In the genomic region with DNA sequence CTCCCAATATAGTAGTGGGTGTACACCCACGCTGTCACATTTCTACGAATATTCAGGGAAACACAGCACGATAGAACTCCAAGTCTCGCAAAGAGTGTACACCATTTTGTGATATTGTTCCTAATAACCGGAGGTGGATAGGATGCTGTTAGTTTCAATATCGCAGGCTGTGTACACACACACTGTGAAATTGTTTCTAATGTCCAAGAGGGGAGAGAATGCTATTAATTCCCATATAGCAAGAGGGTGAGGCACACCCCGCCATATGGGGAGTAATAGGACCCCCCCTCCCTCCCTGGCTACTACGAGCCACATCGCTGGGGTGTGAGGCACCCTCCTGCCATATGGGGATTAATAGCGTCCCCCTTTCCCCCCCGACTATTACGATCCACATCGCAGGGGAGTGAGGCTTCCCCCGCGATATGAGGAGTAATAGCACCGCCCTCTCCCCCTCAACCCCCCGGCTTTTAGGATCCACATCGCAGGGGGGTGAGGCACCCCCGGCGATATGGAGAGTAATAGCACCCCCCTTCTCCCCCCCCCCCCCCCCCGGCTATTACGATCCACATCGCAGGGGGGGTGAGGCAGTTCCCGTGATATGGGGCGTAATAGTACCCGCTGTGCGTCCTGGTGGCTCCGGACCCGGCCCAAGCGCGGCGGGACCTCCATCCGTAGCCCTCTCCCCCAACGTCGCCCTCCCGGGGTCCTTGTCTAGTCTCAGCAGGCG, we compare ENCODE assay signal across 9 cellular contexts. TPM values are rescaled to one million over a fixed set of nuclear protein-coding genes. Genes with fewer than 3 reads are reported as not detected.
DNase-seq lines count a peak whose midpoint lies in the region; ATAC-seq, FAIRE-seq and TF ChIP-seq lines count a peak whose summit lies in the region.
"Had no signal": no experiment of that assay in that cellular context is flagged by ENCODE, and none has a peak within 500 bp of the region (broad histone marks: within the 10 kb centered on the region; RNA-seq: fewer than 3 reads in every experiment).

No MANE protein-coding gene starts in this region.

- CTCF ChIA-PET in A549 (lab: Yijun Ruan, JAX): interaction anchor here (1.2 to 1.9 kb wide), 4 partner anchors 10 to 135 kb away, joined by 4 to 10 read pairs (median 6); no protein-coding TSS in a partner anchor

- H3K36me3 Mint-ChIP-seq in natural killer cell treated with Interleukin-12 subunit alpha and Interleukin-12 subunit beta and Interleukin-15 and Interleukin-18, amount 100 ng/mL, for 72 hours: no peaks in the 10 kb centered on the region
- H3K36me3 Mint-ChIP-seq: activated CD8-positive, alpha-beta memory T cell treated with anti-CD3 and anti-CD28 coated beads, Interleukin-2, amount 10 ng/mL, durations not matched to agents 7 days and 5 days had no signal

- H3K27ac ChIP-seq in A549: peak overlapping the region in 1 of 2 experiments; percentile 68; a peak in 3 of 6 replicates
- H3K27ac ChIP-seq in esophagus muscularis mucosa (replicated peaks in 1 of 4): peak overlapping the region; percentile 80 to 83 (median 82)

- FAIRE-seq in A549 (lab: Jason Lieb, UNC): no peak

- intact Hi-C loops in esophagus muscularis mucosa (cut with DNase I): loop anchor here (5.0 kb wide), 1 partner anchor 133 kb away; no protein-coding TSS in a partner anchor
- intact Hi-C loops in left colon (cut with DNase I, micrococcal nuclease): no loop called here

- peaks cover 49 to 59% of the 10 kb centered on the region in 2 donors for H3K27me3 Mint-ChIP-seq in natural killer cell treated with Interleukin-12 subunit alpha and Interleukin-12 subunit beta and Interleukin-15 and Interleukin-18, amount 100 ng/mL, for 72 hours

- TF ChIP-seq RAD21 in A549 (conservative IDR thresholded peaks at IDR 0.05 in 1 of 2, IDR thresholded peaks at IDR 0.05 in 1 of 2): no peak

- peak overlapping the region; percentile 86 for H3K4me2 ChIP-seq in A549

- DNase-seq in A549 (ENCODE audit: low read depth in 1 of 2, low spot score in 1 of 2): no peak
- DNase-seq in NCI-H524 treated with DMSO at 0.1 percent for 48 hours (lab: John Stamatoyannopoulos, UW): peak; percentile 43
- DNase-seq in esophagus muscularis mucosa (ENCODE audit: extremely low spot score): no peak
- no peak for DNase-seq in natural killer cell treated with Interleukin-12 subunit alpha and Interleukin-12 subunit beta and Interleukin-15 and Interleukin-18, amount 100 ng/mL, for 72 hours (ENCODE audit: low spot score)
- DNase-seq in putamen (ENCODE audit: low spot score): no peak
- DNase-seq in left colon: no peak
- no peak for DNase-seq in stimulated activated naive CD4-positive, alpha-beta T cell treated with Interleukin-2 at 50 U/mL for 16 hours (lab: John Stamatoyannopoulos, UW)
- DNase-seq: activated CD8-positive, alpha-beta memory T cell treated with anti-CD3 and anti-CD28 coated beads, Interleukin-2, amount 10 ng/mL, durations not matched to agents 7 days and 5 days had no signal

- peak overlapping the region; percentile 50 for H3K4me3 ChIP-seq in A549
- H3K4me3 ChIP-seq in esophagus muscularis mucosa: peak overlapping the region; percentile 68 to 85 (median 71)

- 10% methylated on average over 8 of the region's 37 CpGs for WGBS in A549 (ENCODE audit: missing lambda C conversion rate)
- 7% methylated on average over 25 of the region's 37 CpGs for WGBS in esophagus muscularis mucosa

- no peaks in the 10 kb centered on the region for H3K9me3 ChIP-seq in A549
- no peaks in the 10 kb centered on the region for H3K9me3 ChIP-seq in esophagus muscularis mucosa

- no peaks in the 10 kb centered on the region for H3K27me3 ChIP-seq in esophagus muscularis mucosa

- TF ChIP-seq CTCF in A549 (IDR thresholded peaks at IDR 0.05): no peak
- no peak for TF ChIP-seq CTCF in esophagus muscularis mucosa (IDR thresholded peaks at IDR 0.05)

- no peaks in the 10 kb centered on the region for H3K9me3 Mint-ChIP-seq in natural killer cell treated with Interleukin-12 subunit alpha and Interleukin-12 subunit beta and Interleukin-15 and Interleukin-18, amount 100 ng/mL, for 72 hours

- POLR2A ChIA-PET in A549 (lab: Yijun Ruan, JAX): interaction anchor here (1.1 to 1.2 kb wide), 2 partner anchors 76 to 136 kb away, joined by 4 read pairs; no protein-coding TSS in a partner anchor

- no peak for TF ChIP-seq POLR2A in A549 (IDR thresholded peaks at IDR 0.05; ENCODE audit: low read length)
- TF ChIP-seq POLR2A in esophagus muscularis mucosa (IDR thresholded peaks at IDR 0.05; ENCODE audit: low read depth): no peak

- H3K4me1 Mint-ChIP-seq in natural killer cell treated with Interleukin-12 subunit alpha and Interleukin-12 subunit beta and Interleukin-15 and Interleukin-18, amount 100 ng/mL, for 72 hours (ENCODE audit: low read depth in 2 of 2): peaks cover 5 to 6% of the 10 kb centered on the region in 2 donors

- H3K4me1 ChIP-seq in A549 (no peaks in the 10 kb centered on the region; the same call in 2 of the 3 replicates), esophagus muscularis mucosa (peaks cover 10 to 19% (median 11%) of the 10 kb centered on the region in 4 donors)

- H3K4me3 Mint-ChIP-seq in natural killer cell treated with Interleukin-12 subunit alpha and Interleukin-12 subunit beta and Interleukin-15 and Interleukin-18, amount 100 ng/mL, for 72 hours: peak overlapping the region; percentile 29
- H3K4me3 Mint-ChIP-seq: activated CD8-positive, alpha-beta memory T cell treated with anti-CD3 and anti-CD28 coated beads, Interleukin-2, amount 10 ng/mL, durations not matched to agents 7 days and 5 days had no signal

- H3K36me3 ChIP-seq in esophagus muscularis mucosa: no peaks in the 10 kb centered on the region

- TF ChIP-seq EP300 in A549 (IDR thresholded peaks at IDR 0.05) (no peak), esophagus muscularis mucosa (IDR thresholded peaks at IDR 0.05) (no peak)

- no peak overlapping the region for H3K27ac Mint-ChIP-seq in natural killer cell treated with Interleukin-12 subunit alpha and Interleukin-12 subunit beta and Interleukin-15 and Interleukin-18, amount 100 ng/mL, for 72 hours
- H3K27ac Mint-ChIP-seq: activated CD8-positive, alpha-beta memory T cell treated with anti-CD3 and anti-CD28 coated beads, Interleukin-2, amount 10 ng/mL, durations not matched to agents 7 days and 5 days had no signal

- peak; percentile 46 to 54 for ATAC-seq in A549
- ATAC-seq in natural killer cell treated with Interleukin-12 subunit alpha and Interleukin-12 subunit beta and Interleukin-15 and Interleukin-18, amount 100 ng/mL, for 72 hours: peak in 1 of 2 donors; percentile 6
- ATAC-seq in GM19467 (IDR thresholded peaks at IDR 0.05; ENCODE audit: unreplicated experiment): no peak
- no peak for ATAC-seq in left colon
- ATAC-seq: activated CD8-positive, alpha-beta memory T cell treated with anti-CD3 and anti-CD28 coated beads, Interleukin-2, amount 10 ng/mL, durations not matched to agents 7 days and 5 days had no signal

TF ChIP-seq in A549, 52 proteins besides CTCF, POLR2A, EP300 and RAD21:
- TF ChIP-seq, protein P1, sequence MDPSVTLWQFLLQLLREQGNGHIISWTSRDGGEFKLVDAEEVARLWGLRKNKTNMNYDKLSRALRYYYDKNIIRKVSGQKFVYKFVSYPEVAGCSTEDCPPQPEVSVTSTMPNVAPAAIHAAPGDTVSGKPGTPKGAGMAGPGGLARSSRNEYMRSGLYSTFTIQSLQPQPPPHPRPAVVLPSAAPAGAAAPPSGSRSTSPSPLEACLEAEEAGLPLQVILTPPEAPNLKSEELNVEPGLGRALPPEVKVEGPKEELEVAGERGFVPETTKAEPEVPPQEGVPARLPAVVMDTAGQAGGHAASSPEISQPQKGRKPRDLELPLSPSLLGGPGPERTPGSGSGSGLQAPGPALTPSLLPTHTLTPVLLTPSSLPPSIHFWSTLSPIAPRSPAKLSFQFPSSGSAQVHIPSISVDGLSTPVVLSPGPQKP (IDR thresholded peaks at IDR 0.05; ENCODE audit: low read depth, low read length): no peak
- TF ChIP-seq HOXA7 (CRISPR knock-in tag; IDR thresholded peaks at IDR 0.05) (no peak), ZSCAN20 (CRISPR knock-in tag; IDR thresholded peaks at IDR 0.05) (no peak), CBX8 (IDR thresholded peaks at IDR 0.05) (no peak), ZFP36 (IDR thresholded peaks at IDR 0.05; ENCODE audit: borderline replicate concordance, partially characterized antibody) (no peak), TFCP2L1 (CRISPR knock-in tag; IDR thresholded peaks at IDR 0.05) (no peak), ZC3H11A (IDR thresholded peaks at IDR 0.05) (no peak)
- TF ChIP-seq, protein P2, sequence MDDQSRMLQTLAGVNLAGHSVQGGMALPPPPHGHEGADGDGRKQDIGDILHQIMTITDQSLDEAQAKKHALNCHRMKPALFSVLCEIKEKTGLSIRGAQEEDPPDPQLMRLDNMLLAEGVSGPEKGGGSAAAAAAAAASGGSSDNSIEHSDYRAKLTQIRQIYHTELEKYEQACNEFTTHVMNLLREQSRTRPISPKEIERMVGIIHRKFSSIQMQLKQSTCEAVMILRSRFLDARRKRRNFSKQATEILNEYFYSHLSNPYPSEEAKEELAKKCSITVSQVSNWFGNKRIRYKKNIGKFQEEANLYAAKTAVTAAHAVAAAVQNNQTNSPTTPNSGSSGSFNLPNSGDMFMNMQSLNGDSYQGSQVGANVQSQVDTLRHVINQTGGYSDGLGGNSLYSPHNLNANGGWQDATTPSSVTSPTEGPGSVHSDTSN (IDR thresholded peaks at IDR 0.05): no peak
- TF ChIP-seq, protein P3, sequence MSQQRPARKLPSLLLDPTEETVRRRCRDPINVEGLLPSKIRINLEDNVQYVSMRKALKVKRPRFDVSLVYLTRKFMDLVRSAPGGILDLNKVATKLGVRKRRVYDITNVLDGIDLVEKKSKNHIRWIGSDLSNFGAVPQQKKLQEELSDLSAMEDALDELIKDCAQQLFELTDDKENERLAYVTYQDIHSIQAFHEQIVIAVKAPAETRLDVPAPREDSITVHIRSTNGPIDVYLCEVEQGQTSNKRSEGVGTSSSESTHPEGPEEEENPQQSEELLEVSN (IDR thresholded peaks at IDR 0.05; ENCODE audit: borderline replicate concordance, low read depth): no peak

RNA-seq across cellular contexts. Expression of a gene that starts 0.6 kb away (rescaled TPM):
- polyA plus RNA-seq in A549 (2011; rRNA removed) (1.2 and 1.6 TPM in 2 replicates), A549 (2017; fragmentation: RNase III; extraction: RNeasy Plus Mini Kit Qiagen cat#74134 plus additional on column Dnase treatment) (0.45 to 0.63 TPM (median 0.50 TPM) in 3 replicates)
- 0.21 and 0.33 TPM in 2 replicates for polyA plus RNA-seq in A549 (2012; cell fraction: cytosol; rRNA removed)
- 0.28 and 0.33 TPM in 2 replicates for polyA plus RNA-seq in A549 (2012; cell fraction: nucleus; rRNA removed)
- 1.2 and 2.1 TPM in 2 replicates for polyA minus RNA-seq in A549 (2011; rRNA and poly(A)+ RNA removed)
- total RNA-seq in esophagus muscularis mucosa (1 to 10 TPM; 1.0 to 1.4 (median 1.3) TPM), left colon (under 1 TPM; 0.06 to 0.64 TPM)
- total RNA-seq in natural killer cell treated with Interleukin-12 subunit alpha and Interleukin-12 subunit beta and Interleukin-15 and Interleukin-18, amount 100 ng/mL, for 72 hours: not detected
- total RNA-seq: activated CD8-positive, alpha-beta memory T cell treated with anti-CD3 and anti-CD28 coated beads, Interleukin-2, amount 10 ng/mL, durations not matched to agents 7 days and 5 days had no signal

Comparison
In these comparisons a context has a peak if more than half of its experiments do, and no peak if none do; other contexts are left out.
1. ATAC-seq: peak in A549 (2 of 2); none in GM19467 (single experiment) and left colon (single experiment).